ENCODE assay signal across 8 cellular contexts in the genomic region with DNA sequence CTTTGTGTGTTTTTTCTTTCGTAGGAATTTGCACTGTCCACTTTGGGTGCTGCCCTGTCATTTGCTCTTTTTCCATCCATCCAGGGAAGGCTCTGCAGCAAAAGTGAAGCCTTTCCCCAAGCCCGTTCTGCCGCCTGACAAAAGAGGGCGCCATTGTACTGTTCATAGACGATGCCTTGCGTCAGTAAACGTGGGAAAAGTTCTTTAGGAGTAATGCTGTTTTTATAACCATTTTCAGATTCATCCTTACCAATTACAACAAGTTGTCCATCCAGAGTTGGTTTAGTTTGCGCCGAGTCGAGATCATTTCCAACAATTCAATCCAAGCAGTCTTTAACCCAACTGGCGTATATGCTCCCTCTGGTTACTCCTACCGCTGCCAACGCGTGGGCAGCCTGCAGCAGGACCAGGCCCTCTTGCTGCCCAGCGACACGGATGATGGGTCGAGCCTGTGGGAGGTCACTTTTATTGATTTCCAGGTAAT. TPM values are rescaled to one million over a fixed set of nuclear protein-coding genes. Genes with fewer than 3 reads are reported as not detected.
A peak's percentile ranks its signal among the peaks of the same experiment; 100 is the strongest.
DNase-seq lines count a peak whose midpoint lies in the region; ATAC-seq, FAIRE-seq and TF ChIP-seq lines count a peak whose summit lies in the region.

No MANE protein-coding gene starts in this region.

- no peaks in the 10 kb centered on the region for H3K79me2 ChIP-seq in PC-9 (ENCODE audit: low read depth)
- no peaks in the 10 kb centered on the region for H3K79me2 ChIP-seq in GM12878 (ENCODE audit: control insufficient read depth, insufficient read depth, low read length)

- H4K20me1 ChIP-seq in PC-9 (ENCODE audit: insufficient read depth): no peaks in the 10 kb centered on the region
- no peaks in the 10 kb centered on the region for H4K20me1 ChIP-seq in GM12878 (ENCODE audit: control insufficient read depth, insufficient read depth)

- WGBS in GM12878 (ENCODE audit: insufficient coverage, insufficient replicate concordance, low lambda C conversion rate, missing lambda C conversion rate): 56% methylated on average over 17 of the region's 17 CpGs

- H3K4me3 ChIP-seq in PC-9 (no peak overlapping the region), GM12878 (no peak overlapping the region)

- RAD21 ChIA-PET in GM12878 (lab: Charles Lee; ENCODE audit: unreplicated experiment): interaction anchor here (0.8 kb wide), 2 partner anchors 17 to 329 kb away, joined by 3 read pairs; no protein-coding TSS in a partner anchor

- in situ Hi-C loops in GM12878 (cut with MboI): no loop called here

- peaks cover 10% of the 10 kb centered on the region; the same call in 1 of the 2 replicates for H3F3A ChIP-seq in PC-9 (ENCODE audit: insufficient read depth, low read depth)

- peak; percentile 85 for TF ChIP-seq RAD21 in Ishikawa (IDR thresholded peaks at IDR 0.05; ENCODE audit: low read depth)
- TF ChIP-seq RAD21 in GM12878 (IDR thresholded peaks at IDR 0.05; ENCODE audit: insufficient read depth, low read depth, low read length): peak; percentile 70

- SMC1A ChIA-PET in GM12878 (lab: Charles Lee; ENCODE audit: uncharacterized antibody, unreplicated experiment): interaction anchor here (0.7 to 1.3 kb wide), 4 partner anchors 13 to 481 kb away, joined by 3 to 4 read pairs (median 3); no protein-coding TSS in a partner anchor

- POLR2A ChIA-PET in PC-9 (lab: Charles Lee; ENCODE audit: unreplicated experiment): interaction anchor here (0.6 to 1.0 kb wide), 2 partner anchors 34 to 1289 kb away, joined by 5 to 6 read pairs; a partner anchor contains a TSS
- POLR2A ChIA-PET in GM12878 (lab: Charles Lee): no interaction called here

- no peaks in the 10 kb centered on the region for H3K9me2 ChIP-seq in PC-9 (ENCODE audit: insufficient read depth)

- no peak for TF ChIP-seq EP300 in Ishikawa (IDR thresholded peaks at IDR 0.05; ENCODE audit: borderline replicate concordance)
- no peak for TF ChIP-seq EP300 in GM12878 (IDR thresholded peaks at IDR 0.05; ENCODE audit: borderline replicate concordance in 1 of 2, control insufficient read depth in 1 of 2, low read depth in 2 of 2, low read length in 2 of 2)

- BruUV-seq in PC-9 (replicated peaks; lab: Mats Ljungman, UMichigan) (no TSS peak), GM12878 (replicated peaks; lab: Mats Ljungman, UMichigan) (no TSS peak)

- H3K9ac ChIP-seq in GM12878 (ENCODE audit: control insufficient read depth, insufficient read depth, low read length): no peak overlapping the region

- intact Hi-C loops in PC-9 (cut with micrococcal nuclease; ENCODE audit: unreplicated experiment): loop anchor here (2.0 kb wide), 2 partner anchors 1160 to 1400 kb away; no protein-coding TSS in a partner anchor
- intact Hi-C loops in GM12878 (cut with micrococcal nuclease; ENCODE audit: unreplicated experiment): no loop called here

- no peak overlapping the region; the same call in 1 of the 2 replicates for H2AFZ ChIP-seq in PC-9
- H2AFZ ChIP-seq in GM12878 (ENCODE audit: control insufficient read depth, low read depth, low read length): no peak overlapping the region

- H3K4me2 ChIP-seq in PC-9 (peak overlapping the region; percentile 46), GM12878 (ENCODE audit: control insufficient read depth, insufficient read depth) (no peak overlapping the region)

- H3K27ac ChIP-seq in PC-9 (no peak overlapping the region), GM12878 (ENCODE audit: control insufficient read depth, insufficient read depth) (no peak overlapping the region)

- peaks cover 13% of the 10 kb centered on the region for H3K4me1 ChIP-seq in PC-9 (replicated peaks; ENCODE audit: insufficient read depth)
- H3K4me1 ChIP-seq in GM12878 (ENCODE audit: control insufficient read depth, insufficient read depth, low read length): no peaks in the 10 kb centered on the region

- H3K36me3 ChIP-seq in PC-9 (ENCODE audit: low read depth): no peaks in the 10 kb centered on the region
- no peaks in the 10 kb centered on the region for H3K36me3 ChIP-seq in GM12878 (ENCODE audit: control insufficient read depth in 2 of 2, insufficient read depth in 2 of 2, low read length in 1 of 2)

- ATAC-seq in GM12878 (peak; percentile 70), HG03139 (IDR thresholded peaks at IDR 0.05; ENCODE audit: unreplicated experiment) (no peak), HG02642 (IDR thresholded peaks at IDR 0.05; ENCODE audit: poor library complexity, unreplicated experiment) (no peak)

- no peak for FAIRE-seq in GM12878 (lab: Jason Lieb, UNC)

- peak; percentile 85 for TF ChIP-seq CTCF in PC-9 (conservative IDR thresholded peaks at IDR 0.05)
- TF ChIP-seq CTCF in GM12878 (IDR thresholded peaks at IDR 0.05 in 2 of 3, conservative IDR thresholded peaks at IDR 0.05 in 1 of 3; ENCODE audit: control insufficient read depth in 2 of 3, extremely low read depth in 1 of 3, insufficient read depth in 1 of 3, low read depth in 3 of 3, low read length in 3 of 3): peak; percentile 64 to 77 (median 74)

- CTCF ChIA-PET in PC-9 (lab: Charles Lee) (interaction anchor here (0.7 to 0.8 kb wide), 3 partner anchors 8 to 642 kb away, joined by 3 to 6 read pairs (median 4); no protein-coding TSS in a partner anchor), GM12878 (lab: Yijun Ruan, JAX) (interaction anchor here (0.7 to 3.2 kb wide), 13 partner anchors 12 to 1252 kb away, joined by 3 to 32 read pairs (median 5); a partner anchor contains a TSS)

- H3K27me3 ChIP-seq in PC-9 (ENCODE audit: insufficient read depth, low read depth): no peaks in the 10 kb centered on the region
- H3K27me3 ChIP-seq in GM12878 (replicated peaks in 1 of 2; ENCODE audit: control insufficient read depth in 2 of 2, insufficient read depth in 2 of 2, low read length in 1 of 2): no peaks in the 10 kb centered on the region

- no peak for TF ChIP-seq POLR2A in GM12878 (IDR thresholded peaks at IDR 0.05; ENCODE audit: low read depth, low read length)

- no peaks in the 10 kb centered on the region for H3K9me3 ChIP-seq in PC-9 (ENCODE audit: insufficient read depth, low read depth)
- no peaks in the 10 kb centered on the region; the same call in 2 of the 3 replicates for H3K9me3 ChIP-seq in GM12878 (replicated peaks; ENCODE audit: control insufficient read depth, insufficient read depth, low read length)

- DNase-seq in ELR (ENCODE audit: low read depth) (peak; percentile 77), PC-9 (peak; percentile 42 to 55), GM12878 (ENCODE audit: low read depth, low spot score) (no peak), iPS DF 4.7 (ENCODE audit: extremely low read depth, low spot score) (peak; percentile 41)
- peak; percentile 55 for DNase-seq in stimulated activated CD4-positive, alpha-beta T cell treated with anti-CD3 and anti-CD28 coated beads, Interleukin-15, amount 100 ng/mL, for 24 hours

TF ChIP-seq in Ishikawa, 13 proteins besides CTCF, POLR2A, EP300 and RAD21 (continues in another document):
- TF ChIP-seq YY1 (IDR thresholded peaks at IDR 0.05; ENCODE audit: low read depth): no peak
- TF ChIP-seq, protein P1, sequence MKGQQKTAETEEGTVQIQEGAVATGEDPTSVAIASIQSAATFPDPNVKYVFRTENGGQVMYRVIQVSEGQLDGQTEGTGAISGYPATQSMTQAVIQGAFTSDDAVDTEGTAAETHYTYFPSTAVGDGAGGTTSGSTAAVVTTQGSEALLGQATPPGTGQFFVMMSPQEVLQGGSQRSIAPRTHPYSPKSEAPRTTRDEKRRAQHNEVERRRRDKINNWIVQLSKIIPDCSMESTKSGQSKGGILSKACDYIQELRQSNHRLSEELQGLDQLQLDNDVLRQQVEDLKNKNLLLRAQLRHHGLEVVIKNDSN (IDR thresholded peaks at IDR 0.05): no peak
- no peak for TF ChIP-seq TEAD4 (IDR thresholded peaks at IDR 0.05)
- TF ChIP-seq FOXM1 (IDR thresholded peaks at IDR 0.05; ENCODE audit: borderline replicate concordance, low read depth): no peak
- no peak for TF ChIP-seq TAF1 (IDR thresholded peaks at IDR 0.05; ENCODE audit: low read depth)
- no peak for TF ChIP-seq ZBTB7A (IDR thresholded peaks at IDR 0.05; ENCODE audit: low read depth)
- TF ChIP-seq TCF12 (IDR thresholded peaks at IDR 0.05; ENCODE audit: low read depth): no peak
- no peak for TF ChIP-seq EGR1 (IDR thresholded peaks at IDR 0.05)
- TF ChIP-seq NFIC (IDR thresholded peaks at IDR 0.05): no peak

TF ChIP-seq in GM12878, 131 proteins besides CTCF, POLR2A, EP300 and RAD21 (continues in another document):
- TF ChIP-seq ZSCAN29 (IDR thresholded peaks at IDR 0.05): no peak
- no peak for TF ChIP-seq RFX5 (IDR thresholded peaks at IDR 0.05; ENCODE audit: low read depth, low read length)
- no peak for TF ChIP-seq CBX5 (IDR thresholded peaks at IDR 0.05; ENCODE audit: low read depth)
- TF ChIP-seq RB1 (IDR thresholded peaks at IDR 0.05; ENCODE audit: borderline replicate concordance): no peak
- TF ChIP-seq GABPA (IDR thresholded peaks at IDR 0.05; ENCODE audit: low read depth): no peak
- no peak for TF ChIP-seq RBBP5 (conservative IDR thresholded peaks at IDR 0.05)
- no peak for TF ChIP-seq KDM1A (IDR thresholded peaks at IDR 0.05; ENCODE audit: borderline replicate concordance)
- no peak for TF ChIP-seq ESRRA (IDR thresholded peaks at IDR 0.05; ENCODE audit: low read length)

RNA-seq across cellular contexts. Expression of a gene that starts 34.3 kb away (rescaled TPM):
- total RNA-seq in PC-9 (2021): 1,620 and 2,191 TPM in 2 replicates
- 439 and 600 TPM in 2 replicates for total RNA-seq in GM12878 (2013; cell fraction: nucleolus; rRNA removed)
- total RNA-seq in GM12878 (2014; rRNA removed): 4,230 and 4,954 TPM in 2 replicates
- total RNA-seq in GM12878 (2014; rRNA removed; fragmentation: Illumina TruSeq; extraction: Trizol): 7,078 and 7,478 TPM in 2 replicates
- 3,391 and 3,614 TPM in 2 replicates for total RNA-seq in GM12878 (2021)
- 25,071 TPM for polyA plus RNA-seq in GM12878 (2011; ENCODE audit: low read depth)
- 3,410 and 4,618 TPM in 2 replicates for polyA plus RNA-seq in GM12878 (2011; rRNA removed)
- 4,104 and 5,041 TPM in 2 replicates for polyA plus RNA-seq in GM12878 (2011; cell fraction: cytosol; rRNA removed)
- polyA plus RNA-seq in GM12878 (2011; cell fraction: nucleus; rRNA removed): 1,886 and 2,128 TPM in 2 replicates
- 9,354 and 10,457 TPM in 2 replicates for polyA plus RNA-seq in GM12878 (2012)
- 6,283 and 8,176 TPM in 2 replicates for polyA plus RNA-seq in GM12878 (2014; fragmentation: Illumina TruSeq; extraction: Trizol)
- polyA plus RNA-seq in GM12878 (2014; fragmentation: Nextera tagmentation; extraction: Ambion mirVana): 1,000 to 10,000 TPM; 6,503 to 7,117 TPM
- polyA plus RNA-seq in GM12878 (2014; rRNA removed): 5,781 and 8,145 TPM in 2 replicates
- polyA plus RNA-seq in GM12878 (2016; fragmentation: Nextera tagmentation; extraction: Ambion mirVana): 1,000 to 10,000 TPM; 2,489 to 2,538 TPM
- polyA minus RNA-seq in GM12878 (2011; rRNA and poly(A)+ RNA removed): 2,846 and 2,987 TPM in 2 replicates
- polyA minus RNA-seq in GM12878 (2011; cell fraction: cytosol; rRNA and poly(A)+ RNA removed): 551 and 634 TPM in 2 replicates
- 106 and 126 TPM in 2 replicates for polyA minus RNA-seq in GM12878 (2011; cell fraction: nucleus; rRNA and poly(A)+ RNA removed)
